In the genomic region with DNA sequence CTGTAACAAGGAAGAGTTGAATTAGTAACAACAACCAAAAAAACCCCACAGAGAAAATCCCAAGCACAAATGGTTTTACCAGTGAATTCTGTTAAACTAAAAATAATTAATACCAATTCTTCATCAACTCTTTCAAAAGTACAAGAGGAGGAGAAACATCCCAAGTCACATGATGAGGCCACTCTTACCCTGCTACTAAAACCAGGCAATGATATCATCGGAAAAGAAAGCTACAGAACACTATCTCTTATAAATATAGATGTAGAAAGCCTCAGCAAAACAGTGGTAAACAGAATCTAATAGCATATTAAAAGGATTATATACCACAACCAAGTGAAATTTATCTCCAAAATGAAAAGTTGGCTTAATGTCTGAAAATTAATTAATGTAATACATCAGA, we compare ENCODE assay signal across 32 cellular contexts.
"Had no signal": no experiment of that assay in that cellular context is flagged by ENCODE, and none has a peak within 500 bp of the region (broad histone marks: within the 10 kb centered on the region; RNA-seq: fewer than 3 reads in every experiment).

No MANE protein-coding gene starts in this region.

- ATAC-seq: activated naive CD4-positive, alpha-beta T cell treated with anti-CD3 and anti-CD28 coated beads, Interleukin-2, amount 50 U/mL, for 72 hours; activated naive CD8-positive, alpha-beta T cell treated with anti-CD3 and anti-CD28 coated beads, Interleukin-2, amount 50 U/mL, for 24 hours; activated T-cell treated with anti-CD3 and anti-CD28 coated beads, Interleukin-2, amount 50 U/mL, for 4 hours; activated T-cell treated with anti-CD3 and anti-CD28 coated beads, Interleukin-2, amount 50 U/mL, for 72 hours; activated T-helper 17 cell treated with anti-CD3 and anti-CD28 coated beads, Interleukin-2, amount 50 U/mL, for 72 hours; body of pancreas had no signal

- DNase-seq: activated effector memory CD4-positive, alpha-beta T cell treated with anti-CD3 and anti-CD28 coated beads, Interleukin-2, amount 50 U/mL, for 16 hours; activated effector memory CD4-positive, alpha-beta T cell treated with Interleukin-2 at 50 U/mL for 16 hours; activated gamma-delta T cell; activated gamma-delta T cell treated with Interleukin-2 at 50 U/mL for 16 hours; activated naive CD4-positive, alpha-beta T cell; activated naive CD4-positive, alpha-beta T cell treated with anti-CD3 and anti-CD28 coated beads for 36 hours; activated naive CD4-positive, alpha-beta T cell treated with anti-CD3 and anti-CD28 coated beads, Interleukin-2, amount 10 ng/mL, durations not matched to agents 7 days and 5 days; activated naive CD4-positive, alpha-beta T cell treated with anti-CD3 and anti-CD28 coated beads, Interleukin-2, amount 50 U/mL, for 16 hours; activated naive CD4-positive, alpha-beta T cell treated with Interleukin-2 at 50 U/mL for 16 hours; activated naive CD8-positive, alpha-beta T cell treated with anti-CD3 and anti-CD28 coated beads for 36 hours; activated naive CD8-positive, alpha-beta T cell treated with anti-CD3 and anti-CD28 coated beads, Interleukin-2, amount 10 ng/mL, durations not matched to agents 7 days and 5 days; activated naive CD8-positive, alpha-beta T cell treated with anti-CD3 and anti-CD28 coated beads, Interleukin-2, amount 50 U/mL, for 24 hours; activated T-cell treated with anti-CD3 and anti-CD28 coated beads for 4 hours; activated T-cell treated with anti-CD3 and anti-CD28 coated beads, Interleukin-2, amount 50 U/mL, for 1 hour; activated T-cell treated with anti-CD3 and anti-CD28 coated beads, Interleukin-2, amount 50 U/mL, for 24 hours; activated T-cell treated with anti-CD3 and anti-CD28 coated beads, Interleukin-2, amount 50 U/mL, for 4 hours; activated T-cell treated with anti-CD3 and anti-CD28 coated beads, Interleukin-2, amount 50 U/mL, for 48 hours; activated T-cell treated with anti-CD3 and anti-CD28 coated beads, Interleukin-2, amount 50 U/mL, for 72 hours; adrenal gland; amniotic stem cell; amygdala; anterior cingulate cortex; aorta; body of pancreas; brain microvascular endothelial cell; caudate nucleus; central memory CD4-positive, alpha-beta T cell; cerebellar nuclear complex had no signal

- FAIRE-seq: astrocyte, bronchial epithelial cell had no signal
